In genomic region chr22:45671783-45672563, GRCh38 we compare ENCODE assay signal across 8 cellular contexts.
A peak's percentile ranks its signal among the peaks of the same experiment; 100 is the strongest.
DNase-seq lines count a peak whose midpoint lies in the region; ATAC-seq and TF ChIP-seq lines count a peak whose summit lies in the region.

A gene with protein sequence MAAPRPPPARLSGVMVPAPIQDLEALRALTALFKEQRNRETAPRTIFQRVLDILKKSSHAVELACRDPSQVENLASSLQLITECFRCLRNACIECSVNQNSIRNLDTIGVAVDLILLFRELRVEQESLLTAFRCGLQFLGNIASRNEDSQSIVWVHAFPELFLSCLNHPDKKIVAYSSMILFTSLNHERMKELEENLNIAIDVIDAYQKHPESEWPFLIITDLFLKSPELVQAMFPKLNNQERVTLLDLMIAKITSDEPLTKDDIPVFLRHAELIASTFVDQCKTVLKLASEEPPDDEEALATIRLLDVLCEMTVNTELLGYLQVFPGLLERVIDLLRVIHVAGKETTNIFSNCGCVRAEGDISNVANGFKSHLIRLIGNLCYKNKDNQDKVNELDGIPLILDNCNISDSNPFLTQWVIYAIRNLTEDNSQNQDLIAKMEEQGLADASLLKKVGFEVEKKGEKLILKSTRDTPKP (plus strand): TSS chr22:45671834. CDS start chr22:45672064, 230 bp downstream.

- peak; percentile 68 for ATAC-seq in HG02870 (IDR thresholded peaks at IDR 0.05; ENCODE audit: unreplicated experiment)

- TF ChIP-seq CTCF in GM13976 (IDR thresholded peaks at IDR 0.05; ENCODE audit: borderline replicate concordance, control extremely low read depth, extremely low read depth, insufficient read depth, missing control alignments): no peak

- in situ Hi-C loops in GM13976 (cut with MboI; ENCODE audit: low sequenced_read_pairs, unreplicated experiment): no loop called here

- H3K27ac ChIP-seq in caudate nucleus (ENCODE audit: low read depth, low read length): peak within 1 kb of the TSS; percentile 88

- DNase-seq in GM13976 (ENCODE audit: low spot score): peak; percentile 86
- DNase-seq in NCI-H2171 treated with DMSO at 0.1 percent for 48 hours (lab: John Stamatoyannopoulos, UW): peak; percentile 88
- peak; percentile 46 to 64 (median 54) for DNase-seq in activated CD4-positive, CD25-positive, alpha-beta regulatory T cell (lab: John Stamatoyannopoulos, UW)
- DNase-seq in caudate nucleus (lab: John Stamatoyannopoulos, UW): peak in 56 of 61 donors; percentile 44 to 93 (median 80)
- peak; percentile 90 for DNase-seq in islet precursor cell
- DNase-seq in stimulated activated CD4-positive, alpha-beta T cell treated with anti-CD3 and anti-CD28 coated beads, Interleukin-12 subunit alpha, Interleukin-12 subunit beta, amount 100 ng/mL, for 24 hours (ENCODE audit: low read depth in 2 of 2): peak; percentile 51 to 70
- no peak for DNase-seq in cerebellar nuclear complex (lab: John Stamatoyannopoulos, UW)

Comparison
In these comparisons a context has a peak if more than half of its experiments do, and no peak if none do; other contexts are left out.
1. DNase-seq: peak in GM13976 (single experiment), NCI-H2171 treated with DMSO at 0.1 percent for 48 hours (single experiment), activated CD4-positive, CD25-positive, alpha-beta regulatory T cell (4 of 4), caudate nucleus (56 of 61), islet precursor cell (single experiment) and stimulated activated CD4-positive, alpha-beta T cell treated with anti-CD3 and anti-CD28 coated beads, Interleukin-12 subunit alpha, Interleukin-12 subunit beta, amount 100 ng/mL, for 24 hours (2 of 2); none in cerebellar nuclear complex (0 of 2).